ENCODE assay signal across 17 cellular contexts in the genomic region with DNA sequence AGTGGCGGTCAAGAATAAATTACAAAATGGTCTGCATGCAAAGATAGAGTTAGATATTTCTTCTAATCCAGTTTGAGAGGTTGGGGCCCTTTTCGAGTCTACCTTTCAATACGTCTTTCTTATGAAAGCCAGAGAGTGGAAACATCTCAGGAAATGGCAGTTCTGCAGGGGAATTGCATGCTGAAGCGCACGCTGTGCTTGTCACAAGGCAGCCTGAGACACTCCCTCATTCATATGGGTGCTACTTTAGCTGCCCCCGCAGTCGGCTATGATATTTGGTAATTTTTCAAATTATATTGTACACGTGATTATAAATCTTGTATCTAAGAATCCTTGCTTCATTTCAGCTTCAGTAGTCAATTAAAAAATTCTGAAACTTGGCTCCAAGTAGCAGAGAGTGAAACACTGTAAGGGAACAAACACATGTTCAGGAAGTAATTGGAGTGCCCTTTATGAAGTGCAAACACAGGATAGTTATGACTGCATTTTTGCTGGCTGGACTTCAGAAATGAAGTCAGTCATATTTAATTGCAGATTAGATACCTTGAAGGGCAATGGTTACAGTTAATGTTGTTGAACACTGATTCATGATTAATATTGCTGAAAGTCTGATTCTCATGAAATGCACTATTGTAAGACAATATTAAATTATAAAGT.
DNase-seq lines count a peak whose midpoint lies in the region; ATAC-seq, FAIRE-seq and TF ChIP-seq lines count a peak whose summit lies in the region.
"Had no signal": no experiment of that assay in that cellular context is flagged by ENCODE, and none has a peak within 500 bp of the region (broad histone marks: within the 10 kb centered on the region; RNA-seq: fewer than 3 reads in every experiment).

No MANE protein-coding gene starts in this region.

- H3K9me3 Mint-ChIP-seq in stimulated activated memory B cell treated with anti-CD40 and anti-IgM and Interleukin-4, amounts not matched to agents 10 μg/mL and 1 μg/mL and 100 μg/mL, for 72 hours, result no peaks in the 10 kb centered on the region
- H3K9me3 Mint-ChIP-seq: activated CD4-positive, alpha-beta T cell treated with anti-CD3 and anti-CD28 coated beads, Interleukin-2, amount 10 ng/mL, durations not matched to agents 7 days and 5 days had no signal

- in situ Hi-C loops in G401 (cut with HindIII; ENCODE audit: low sequenced_read_pairs), result no loop called here

- no peak overlapping the region for H3K4me3 Mint-ChIP-seq in stimulated activated memory B cell treated with anti-CD40 and anti-IgM and Interleukin-4, amounts not matched to agents 10 μg/mL and 1 μg/mL and 100 μg/mL, for 72 hours
- H3K4me3 Mint-ChIP-seq: activated CD4-positive, alpha-beta T cell treated with anti-CD3 and anti-CD28 coated beads, Interleukin-2, amount 10 ng/mL, durations not matched to agents 7 days and 5 days; type B pancreatic cell had no signal

- DNase-seq in NCI-H146 (lab: John Stamatoyannopoulos, UW) (peak; percentile 22), NCI-H146 treated with DMSO at 0.1 percent for 48 hours (lab: John Stamatoyannopoulos, UW; ENCODE audit: unreplicated experiment) (no peak), NCI-H510A treated with DMSO at 0.1 percent for 48 hours (lab: John Stamatoyannopoulos, UW) (peak; percentile 49), foreskin fibroblast (peak; percentile 41 to 67), small intestine (peak; percentile 92), cortex of kidney (lab: John Stamatoyannopoulos, UW) (no peak), G401 (ENCODE audit: low spot score) (no peak)
- DNase-seq: activated CD4-positive, alpha-beta T cell treated with anti-CD3 and anti-CD28 coated beads, Interleukin-2, amount 10 ng/mL, durations not matched to agents 7 days and 5 days; aorta; Caco-2; left cardiac atrium; NCI-H1930; stimulated activated CD4-positive, alpha-beta T cell treated with anti-CD3 and anti-CD28 coated beads, Interleukin-12 subunit alpha, Interleukin-12 subunit beta, amount 100 ng/mL, for 4 hours had no signal

- ATAC-seq in stimulated activated memory B cell treated with anti-CD40 and anti-IgM and Interleukin-4, amounts not matched to agents 10 μg/mL and 1 μg/mL and 100 μg/mL, for 72 hours, result no peak

- H3K4me1 Mint-ChIP-seq in stimulated activated memory B cell treated with anti-CD40 and anti-IgM and Interleukin-4, amounts not matched to agents 10 μg/mL and 1 μg/mL and 100 μg/mL, for 72 hours, result no peaks in the 10 kb centered on the region
- H3K4me1 Mint-ChIP-seq: activated CD4-positive, alpha-beta T cell treated with anti-CD3 and anti-CD28 coated beads, Interleukin-2, amount 10 ng/mL, durations not matched to agents 7 days and 5 days had no signal

- H3K27ac ChIP-seq in small intestine (ENCODE audit: low read depth in 1 of 2, low read length in 1 of 2), result peak overlapping the region; percentile 66 to 68

- H3K4me3 ChIP-seq in foreskin fibroblast (ENCODE audit: low read depth in 1 of 2, low read length in 2 of 2), result no peak overlapping the region
- no peak overlapping the region for H3K4me3 ChIP-seq in small intestine (ENCODE audit: low read depth in 1 of 2, low read length in 2 of 2)

- FAIRE-seq in small intestine (lab: Jason Lieb, UNC), result peak; percentile 59
- FAIRE-seq: A204.1, RCC 7860 had no signal

- no peaks in the 10 kb centered on the region for H3K27me3 ChIP-seq in small intestine (ENCODE audit: control insufficient read depth in 2 of 2, insufficient read depth in 2 of 2, low read length in 2 of 2)

- no peak overlapping the region for H3K27ac Mint-ChIP-seq in stimulated activated memory B cell treated with anti-CD40 and anti-IgM and Interleukin-4, amounts not matched to agents 10 μg/mL and 1 μg/mL and 100 μg/mL, for 72 hours
- H3K27ac Mint-ChIP-seq: activated CD4-positive, alpha-beta T cell treated with anti-CD3 and anti-CD28 coated beads, Interleukin-2, amount 10 ng/mL, durations not matched to agents 7 days and 5 days; type B pancreatic cell had no signal

- H3K36me3 Mint-ChIP-seq in stimulated activated memory B cell treated with anti-CD40 and anti-IgM and Interleukin-4, amounts not matched to agents 10 μg/mL and 1 μg/mL and 100 μg/mL, for 72 hours, result no peaks in the 10 kb centered on the region

- H3K4me1 ChIP-seq in small intestine (ENCODE audit: control insufficient read depth in 2 of 2, insufficient read depth in 1 of 2, low read depth in 1 of 2, low read length in 1 of 2), result peaks cover 2% of the 10 kb centered on the region in 2 donors
- H3K4me1 ChIP-seq: Caco-2 had no signal

- no peaks in the 10 kb centered on the region for H3K36me3 ChIP-seq in small intestine (ENCODE audit: control insufficient read depth in 2 of 2, insufficient read depth in 2 of 2, low read length in 2 of 2)

- TF ChIP-seq CTCF in foreskin fibroblast (IDR thresholded peaks at IDR 0.05; ENCODE audit: low read depth, low read length), result no peak

- H3K27me3 Mint-ChIP-seq in stimulated activated memory B cell treated with anti-CD40 and anti-IgM and Interleukin-4, amounts not matched to agents 10 μg/mL and 1 μg/mL and 100 μg/mL, for 72 hours, result peaks cover 20% of the 10 kb centered on the region
- H3K27me3 Mint-ChIP-seq: type B pancreatic cell had no signal

- H3K9me3 ChIP-seq in small intestine (ENCODE audit: control insufficient read depth, low read depth), result no peaks in the 10 kb centered on the region
- H3K9me3 ChIP-seq: Caco-2 had no signal

- 19 to 59% (median 38%) methylated on average over 8 of the region's 8 CpGs for WGBS in small intestine, 3 donors

Comparison
In these comparisons a context has a peak if more than half of its experiments do, and no peak if none do; other contexts are left out.
1. DNase-seq: peak in NCI-H146 (single experiment), NCI-H510A treated with DMSO at 0.1 percent for 48 hours (single experiment), foreskin fibroblast (2 of 2) and small intestine (single experiment); none in NCI-H146 treated with DMSO at 0.1 percent for 48 hours (single experiment), cortex of kidney (single experiment) and G401 (single experiment).